1 cellular context compared by ENCODE assay signal in genomic region chr1:47332779-47333577, GRCh38.
A peak's percentile ranks its signal among the peaks of the same experiment; 100 is the strongest.
TF ChIP-seq lines count a peak whose summit lies in the region.

No MANE protein-coding gene starts in this region.

TF ChIP-seq in K562, 482 proteins besides CTCF, POLR2A, EP300 and RAD21 (continued from another document and continues in another):
- no peak for TF ChIP-seq ZBTB5 (IDR thresholded peaks at IDR 0.05)
- TF ChIP-seq CCNT2 (IDR thresholded peaks at IDR 0.05; ENCODE audit: borderline replicate concordance, extremely low read depth, insufficient read length, low read depth, low read length) = no peak
- no peak for TF ChIP-seq ZNF239 (CRISPR knock-in tag; IDR thresholded peaks at IDR 0.05)
- no peak for TF ChIP-seq ZNF133 (CRISPR knock-in tag; IDR thresholded peaks at IDR 0.05)
- TF ChIP-seq NFIC (IDR thresholded peaks at IDR 0.05) = no peak; the same call in 1 of the 2 replicates
- TF ChIP-seq THRAP3 (IDR thresholded peaks at IDR 0.05; ENCODE audit: borderline replicate concordance) = 0 out of 2 replicates have a peak, but pooled peaks have one; percentile 65
- no peak for TF ChIP-seq MYNN (IDR thresholded peaks at IDR 0.05)
- TF ChIP-seq MYNN (CRISPR knock-in tag; IDR thresholded peaks at IDR 0.05) = no peak
- TF ChIP-seq MYBL2 (IDR thresholded peaks at IDR 0.05; ENCODE audit: low read depth) = no peak
- TF ChIP-seq MYBL2 (CRISPR knock-in tag; IDR thresholded peaks at IDR 0.05; ENCODE audit: borderline replicate concordance) = no peak
- TF ChIP-seq E2F8 (IDR thresholded peaks at IDR 0.05; ENCODE audit: low read depth, partially characterized antibody) = no peak
- TF ChIP-seq HNRNPH1 (optimal IDR thresholded peaks at IDR 0.05; ENCODE audit: low read depth, low read length) = no peak
- no peak for TF ChIP-seq HMG20B (CRISPR knock-in tag; IDR thresholded peaks at IDR 0.05)
- TF ChIP-seq ZNF324 (CRISPR knock-in tag; IDR thresholded peaks at IDR 0.05) = 0 out of 2 replicates have a peak, but pooled peaks have one; percentile 31
- no peak for TF ChIP-seq ZHX1 (conservative IDR thresholded peaks at IDR 0.05; ENCODE audit: low read length)
- peak; percentile 92 for TF ChIP-seq SMARCA5 (IDR thresholded peaks at IDR 0.05)
- TF ChIP-seq PYGO2 (tag; IDR thresholded peaks at IDR 0.05) = no peak
- peak; percentile 23 to 72 for TF ChIP-seq AFF1 (IDR thresholded peaks at IDR 0.05; ENCODE audit: low read depth in 1 of 2, partially characterized antibody in 2 of 2)
- no peak for TF ChIP-seq MCM7 (IDR thresholded peaks at IDR 0.05)
- TF ChIP-seq ZBTB26 (CRISPR knock-in tag; IDR thresholded peaks at IDR 0.05) = 0 out of 2 replicates have a peak, but pooled peaks have one; percentile 8
- TF ChIP-seq TEAD2 (tag; IDR thresholded peaks at IDR 0.05) = 0 out of 2 replicates have a peak, but pooled peaks have one; percentile 62
- 0 out of 2 replicates have a peak, but pooled peaks have one; percentile 49 for TF ChIP-seq SMARCE1 (IDR thresholded peaks at IDR 0.05)
- 0 out of 2 replicates have a peak, but pooled peaks have one; percentile 57 for TF ChIP-seq ELF4 (CRISPR knock-in tag; IDR thresholded peaks at IDR 0.05)
- TF ChIP-seq MED1 (CRISPR knock-in tag; IDR thresholded peaks at IDR 0.05; ENCODE audit: borderline replicate concordance) = no peak
- TF ChIP-seq CHCHD3 (CRISPR knock-in tag; IDR thresholded peaks at IDR 0.05) = no peak
- TF ChIP-seq NCOR1 (IDR thresholded peaks at IDR 0.05) = no peak
- no peak for TF ChIP-seq TCF7 (IDR thresholded peaks at IDR 0.05; ENCODE audit: borderline replicate concordance)
- no peak for TF ChIP-seq SMAD4 (CRISPR knock-in tag; conservative IDR thresholded peaks at IDR 0.05)
- no peak for TF ChIP-seq ARID2 (IDR thresholded peaks at IDR 0.05)
- no peak for TF ChIP-seq ZNF24 (IDR thresholded peaks at IDR 0.05)
- TF ChIP-seq ZNF407 (IDR thresholded peaks at IDR 0.05; ENCODE audit: low read depth) = peak; percentile 11; the same call in 1 of the 2 replicates
- TF ChIP-seq CBFA2T3 (IDR thresholded peaks at IDR 0.05) = 0 out of 2 replicates have a peak, but pooled peaks have one; percentile 9
- no peak for TF ChIP-seq CBX2 (IDR thresholded peaks at IDR 0.05; ENCODE audit: insufficient read depth, low read length, poor library complexity, severe bottlenecking)
- TF ChIP-seq HDGF (IDR thresholded peaks at IDR 0.05) = no peak
- TF ChIP-seq STAT5A (IDR thresholded peaks at IDR 0.05; ENCODE audit: borderline replicate concordance, low read length) = no peak
- TF ChIP-seq ZNF696 (CRISPR knock-in tag; conservative IDR thresholded peaks at IDR 0.05) = no peak
- TF ChIP-seq ZNF384 (IDR thresholded peaks at IDR 0.05; ENCODE audit: low read depth, low read length) = no peak
- TF ChIP-seq ATF7 (IDR thresholded peaks at IDR 0.05) = no peak
- TF ChIP-seq SMARCB1 (IDR thresholded peaks at IDR 0.05; ENCODE audit: insufficient read length, low read depth) = no peak
- TF ChIP-seq MAZ (CRISPR knock-in tag; conservative IDR thresholded peaks at IDR 0.05 in 1 of 2, IDR thresholded peaks at IDR 0.05 in 1 of 2) = 0 out of 4 replicates have a peak, but pooled peaks of 1 of the 2 experiments have one; percentile 12
- no peak for TF ChIP-seq ZFP91 (CRISPR knock-in tag; IDR thresholded peaks at IDR 0.05)
